8 cellular contexts compared by ENCODE assay signal in genomic region chr3:185176756-185177359, GRCh38. TPM values are rescaled to one million over a fixed set of nuclear protein-coding genes. Genes with fewer than 3 reads are reported as not detected.
DNase-seq lines count a peak whose midpoint lies in the region; ATAC-seq, FAIRE-seq and TF ChIP-seq lines count a peak whose summit lies in the region.

No MANE protein-coding gene starts in this region.

- DNase-seq in AML-193 (lab: John Stamatoyannopoulos, UW) (peak; percentile 48 to 63), NCI-H446 (lab: John Stamatoyannopoulos, UW) (peak; percentile 41 to 68), amniotic stem cell (lab: John Stamatoyannopoulos, UW) (peak; percentile 13), substantia nigra (lab: John Stamatoyannopoulos, UW) (peak in 25 of 49 donors; percentile 3 to 37 (median 19))
- DNase-seq in activated CD8-positive, alpha-beta memory T cell treated with anti-CD3 and anti-CD28 coated beads, Interleukin-2, amount 10 ng/mL, durations not matched to agents 7 days and 5 days: no peak

- no peaks in the 10 kb centered on the region for H3K9me3 Mint-ChIP-seq in activated CD8-positive, alpha-beta memory T cell treated with anti-CD3 and anti-CD28 coated beads, Interleukin-2, amount 10 ng/mL, durations not matched to agents 7 days and 5 days (ENCODE audit: low read depth)

- no peak for ATAC-seq in HG02798 (IDR thresholded peaks at IDR 0.05; ENCODE audit: poor library complexity, unreplicated experiment)
- no peak for ATAC-seq in activated CD8-positive, alpha-beta memory T cell treated with anti-CD3 and anti-CD28 coated beads, Interleukin-2, amount 10 ng/mL, durations not matched to agents 7 days and 5 days

- H3K4me3 Mint-ChIP-seq in activated CD8-positive, alpha-beta memory T cell treated with anti-CD3 and anti-CD28 coated beads, Interleukin-2, amount 10 ng/mL, durations not matched to agents 7 days and 5 days: no peak overlapping the region

- FAIRE-seq in islet of Langerhans (lab: Jason Lieb, UNC): peak; percentile 92

- H3K27ac Mint-ChIP-seq in activated CD8-positive, alpha-beta memory T cell treated with anti-CD3 and anti-CD28 coated beads, Interleukin-2, amount 10 ng/mL, durations not matched to agents 7 days and 5 days: no peak overlapping the region

- peak; percentile 48; the same call in 1 of the 2 replicates for TF ChIP-seq CTCF in GM12874 (IDR thresholded peaks at IDR 0.05; ENCODE audit: insufficient read depth, low read depth, low read length)

- H3K36me3 Mint-ChIP-seq in activated CD8-positive, alpha-beta memory T cell treated with anti-CD3 and anti-CD28 coated beads, Interleukin-2, amount 10 ng/mL, durations not matched to agents 7 days and 5 days: no peaks in the 10 kb centered on the region

- peaks cover 2% of the 10 kb centered on the region for H3K4me1 Mint-ChIP-seq in activated CD8-positive, alpha-beta memory T cell treated with anti-CD3 and anti-CD28 coated beads, Interleukin-2, amount 10 ng/mL, durations not matched to agents 7 days and 5 days

- CTCF ChIA-PET in activated CD8-positive, alpha-beta memory T cell treated with anti-CD3 and anti-CD28 coated beads, Interleukin-2, amount 10 ng/mL, durations not matched to agents 7 days and 5 days (lab: Charles Lee): interaction anchor here (0.7 to 1.3 kb wide), 7 partner anchors 8 to 309 kb away, joined by 3 to 5 read pairs (median 3); no protein-coding TSS in a partner anchor

- peaks cover 6% of the 10 kb centered on the region for H3K27me3 Mint-ChIP-seq in activated CD8-positive, alpha-beta memory T cell treated with anti-CD3 and anti-CD28 coated beads, Interleukin-2, amount 10 ng/mL, durations not matched to agents 7 days and 5 days

- no peak overlapping the region for H3K27ac ChIP-seq in substantia nigra (ENCODE audit: low read depth, low read length, poor library complexity, severe bottlenecking)

RNA-seq across cellular contexts. Expression of gene C3orf70, which starts 24.0 kb away (rescaled TPM):
- under 1 TPM in 1 of 2 experiments, not detected in 1; 0.07 TPM for total RNA-seq in activated CD8-positive, alpha-beta memory T cell treated with anti-CD3 and anti-CD28 coated beads, Interleukin-2, amount 10 ng/mL, durations not matched to agents 7 days and 5 days
